1 cellular context compared by ENCODE assay signal in genomic region chr7:65444899-65445823, GRCh38.
TF ChIP-seq lines count a peak whose summit lies in the region.

No MANE protein-coding gene starts in this region.

TF ChIP-seq in HepG2, 621 proteins besides CTCF, POLR2A, EP300 and RAD21 (continued from another document and continues in another):
- TF ChIP-seq, protein P1, sequence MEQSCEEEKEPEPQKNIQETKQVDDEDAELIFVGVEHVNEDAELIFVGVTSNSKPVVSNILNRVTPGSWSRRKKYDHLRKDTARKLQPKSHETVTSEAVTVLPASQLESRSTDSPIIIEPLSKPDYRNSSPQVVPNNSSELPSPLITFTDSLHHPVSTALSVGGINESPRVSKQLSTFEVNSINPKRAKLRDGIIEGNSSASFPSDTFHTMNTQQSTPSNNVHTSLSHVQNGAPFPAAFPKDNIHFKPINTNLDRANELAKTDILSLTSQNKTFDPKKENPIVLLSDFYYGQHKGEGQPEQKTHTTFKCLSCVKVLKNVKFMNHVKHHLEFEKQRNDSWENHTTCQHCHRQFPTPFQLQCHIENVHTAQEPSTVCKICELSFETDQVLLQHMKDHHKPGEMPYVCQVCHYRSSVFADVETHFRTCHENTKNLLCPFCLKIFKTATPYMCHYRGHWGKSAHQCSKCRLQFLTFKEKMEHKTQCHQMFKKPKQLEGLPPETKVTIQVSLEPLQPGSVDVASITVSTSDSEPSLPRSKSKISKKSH (CRISPR knock-in tag; IDR thresholded peaks at IDR 0.05; ENCODE audit: borderline replicate concordance): no peak
- TF ChIP-seq ZNF878 (CRISPR knock-in tag; IDR thresholded peaks at IDR 0.05) (peak; percentile 50; the same call in 1 of the 2 replicates), ZNF468 (CRISPR knock-in tag; IDR thresholded peaks at IDR 0.05) (no peak), SOX6 (IDR thresholded peaks at IDR 0.05) (no peak), SOX6 (CRISPR knock-in tag; IDR thresholded peaks at IDR 0.05) (peak; percentile 96), ZNF552 (CRISPR knock-in tag; IDR thresholded peaks at IDR 0.05; ENCODE audit: borderline replicate concordance) (no peak), RAD51 (IDR thresholded peaks at IDR 0.05; ENCODE audit: borderline replicate concordance) (no peak), ZFP41 (CRISPR knock-in tag; IDR thresholded peaks at IDR 0.05; ENCODE audit: borderline replicate concordance) (no peak), ZNF629 (CRISPR knock-in tag; conservative IDR thresholded peaks at IDR 0.05) (no peak), NR2F6 (IDR thresholded peaks at IDR 0.05) (peak; percentile 90), NR2F6 (CRISPR knock-in tag; IDR thresholded peaks at IDR 0.05) (peak; percentile 90), DNMT3B (CRISPR knock-in tag; conservative IDR thresholded peaks at IDR 0.05) (0 out of 2 replicates have a peak, but pooled peaks have one; percentile 29), MLLT10 (CRISPR knock-in tag; IDR thresholded peaks at IDR 0.05) (no peak), TOPORS (CRISPR knock-in tag; IDR thresholded peaks at IDR 0.05) (no peak), POGZ (CRISPR knock-in tag; IDR thresholded peaks at IDR 0.05) (peak; percentile 93), ZNF773 (CRISPR knock-in tag; IDR thresholded peaks at IDR 0.05; ENCODE audit: borderline replicate concordance) (no peak), ELF1 (CRISPR knock-in tag; IDR thresholded peaks at IDR 0.05) (no peak), ATF1 (CRISPR knock-in tag; IDR thresholded peaks at IDR 0.05) (peak; percentile 43; the same call in 1 of the 2 replicates), SKI (IDR thresholded peaks at IDR 0.05; ENCODE audit: partially characterized antibody) (peak; percentile 58), CAMTA2 (CRISPR knock-in tag; IDR thresholded peaks at IDR 0.05; ENCODE audit: borderline replicate concordance) (no peak), ZNF574 (CRISPR knock-in tag; IDR thresholded peaks at IDR 0.05) (0 out of 2 replicates have a peak, but pooled peaks have one; percentile 40), NFE2L2 (IDR thresholded peaks at IDR 0.05; ENCODE audit: low read length) (peak; percentile 51; the same call in 1 of the 2 replicates), ELF3 (CRISPR knock-in tag; IDR thresholded peaks at IDR 0.05) (peak; percentile 88), ZNF335 (CRISPR knock-in tag; IDR thresholded peaks at IDR 0.05) (no peak; the same call in 1 of the 2 replicates), DNMT1 (CRISPR knock-in tag; IDR thresholded peaks at IDR 0.05) (no peak), STAG1 (CRISPR knock-in tag; IDR thresholded peaks at IDR 0.05) (peak; percentile 30), ZNF256 (CRISPR knock-in tag; conservative IDR thresholded peaks at IDR 0.05) (no peak), ZNF7 (CRISPR knock-in tag; IDR thresholded peaks at IDR 0.05) (no peak), NR2F2 (IDR thresholded peaks at IDR 0.05; ENCODE audit: borderline replicate concordance, low read depth) (peak; percentile 89), ZKSCAN8 (CRISPR knock-in tag; IDR thresholded peaks at IDR 0.05; ENCODE audit: borderline replicate concordance) (peak; percentile 84; the same call in 1 of the 2 replicates), CBX5 (CRISPR knock-in tag; IDR thresholded peaks at IDR 0.05; ENCODE audit: borderline replicate concordance) (peak; percentile 65; the same call in 1 of the 2 replicates), NKX3-1 (CRISPR knock-in tag; IDR thresholded peaks at IDR 0.05) (0 out of 2 replicates have a peak, but pooled peaks have one; percentile 56), ZNF83 (CRISPR knock-in tag; IDR thresholded peaks at IDR 0.05; ENCODE audit: borderline replicate concordance) (no peak), AKAP8 (CRISPR knock-in tag; IDR thresholded peaks at IDR 0.05) (peak; percentile 69; the same call in 1 of the 2 replicates), IRF2 (CRISPR knock-in tag; IDR thresholded peaks at IDR 0.05) (peak; percentile 85), ZNF616 (CRISPR knock-in tag; IDR thresholded peaks at IDR 0.05; ENCODE audit: low read depth) (no peak), EZH2 (conservative IDR thresholded peaks at IDR 0.05; ENCODE audit: low read depth, low read length) (no peak), TP53 (CRISPR knock-in tag; conservative IDR thresholded peaks at IDR 0.05) (no peak; the same call in 1 of the 2 replicates), ZBTB43 (CRISPR knock-in tag; conservative IDR thresholded peaks at IDR 0.05) (no peak), NFAT5 (CRISPR knock-in tag; IDR thresholded peaks at IDR 0.05) (no peak), TBP (CRISPR knock-in tag; IDR thresholded peaks at IDR 0.05) (no peak), SIN3A (IDR thresholded peaks at IDR 0.05; ENCODE audit: borderline replicate concordance, low read depth, low read length) (no peak)
- TF ChIP-seq, protein P2, sequence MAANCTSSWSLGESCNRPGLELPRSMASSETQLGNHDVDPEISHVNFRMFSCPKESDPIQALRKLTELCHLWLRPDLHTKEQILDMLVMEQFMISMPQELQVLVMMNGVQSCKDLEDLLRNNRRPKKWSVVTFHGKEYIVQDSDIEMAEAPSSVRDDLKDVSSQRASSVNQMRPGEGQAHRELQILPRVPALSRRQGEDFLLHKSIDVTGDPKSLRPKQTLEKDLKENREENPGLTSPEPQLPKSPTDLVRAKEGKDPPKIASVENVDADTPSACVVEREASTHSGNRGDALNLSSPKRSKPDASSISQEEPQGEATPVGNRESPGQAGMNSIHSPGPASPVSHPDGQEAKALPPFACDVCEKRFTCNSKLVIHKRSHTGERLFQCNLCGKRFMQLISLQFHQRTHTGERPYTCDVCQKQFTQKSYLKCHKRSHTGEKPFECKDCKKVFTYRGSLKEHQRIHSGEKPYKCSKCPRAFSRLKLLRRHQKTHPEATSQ (CRISPR knock-in tag; IDR thresholded peaks at IDR 0.05; ENCODE audit: borderline replicate concordance): peak; percentile 91; the same call in 1 of the 2 replicates
- TF ChIP-seq, protein P3, sequence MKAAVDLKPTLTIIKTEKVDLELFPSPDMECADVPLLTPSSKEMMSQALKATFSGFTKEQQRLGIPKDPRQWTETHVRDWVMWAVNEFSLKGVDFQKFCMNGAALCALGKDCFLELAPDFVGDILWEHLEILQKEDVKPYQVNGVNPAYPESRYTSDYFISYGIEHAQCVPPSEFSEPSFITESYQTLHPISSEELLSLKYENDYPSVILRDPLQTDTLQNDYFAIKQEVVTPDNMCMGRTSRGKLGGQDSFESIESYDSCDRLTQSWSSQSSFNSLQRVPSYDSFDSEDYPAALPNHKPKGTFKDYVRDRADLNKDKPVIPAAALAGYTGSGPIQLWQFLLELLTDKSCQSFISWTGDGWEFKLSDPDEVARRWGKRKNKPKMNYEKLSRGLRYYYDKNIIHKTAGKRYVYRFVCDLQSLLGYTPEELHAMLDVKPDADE (CRISPR knock-in tag; IDR thresholded peaks at IDR 0.05): no peak
- TF ChIP-seq, protein P4, sequence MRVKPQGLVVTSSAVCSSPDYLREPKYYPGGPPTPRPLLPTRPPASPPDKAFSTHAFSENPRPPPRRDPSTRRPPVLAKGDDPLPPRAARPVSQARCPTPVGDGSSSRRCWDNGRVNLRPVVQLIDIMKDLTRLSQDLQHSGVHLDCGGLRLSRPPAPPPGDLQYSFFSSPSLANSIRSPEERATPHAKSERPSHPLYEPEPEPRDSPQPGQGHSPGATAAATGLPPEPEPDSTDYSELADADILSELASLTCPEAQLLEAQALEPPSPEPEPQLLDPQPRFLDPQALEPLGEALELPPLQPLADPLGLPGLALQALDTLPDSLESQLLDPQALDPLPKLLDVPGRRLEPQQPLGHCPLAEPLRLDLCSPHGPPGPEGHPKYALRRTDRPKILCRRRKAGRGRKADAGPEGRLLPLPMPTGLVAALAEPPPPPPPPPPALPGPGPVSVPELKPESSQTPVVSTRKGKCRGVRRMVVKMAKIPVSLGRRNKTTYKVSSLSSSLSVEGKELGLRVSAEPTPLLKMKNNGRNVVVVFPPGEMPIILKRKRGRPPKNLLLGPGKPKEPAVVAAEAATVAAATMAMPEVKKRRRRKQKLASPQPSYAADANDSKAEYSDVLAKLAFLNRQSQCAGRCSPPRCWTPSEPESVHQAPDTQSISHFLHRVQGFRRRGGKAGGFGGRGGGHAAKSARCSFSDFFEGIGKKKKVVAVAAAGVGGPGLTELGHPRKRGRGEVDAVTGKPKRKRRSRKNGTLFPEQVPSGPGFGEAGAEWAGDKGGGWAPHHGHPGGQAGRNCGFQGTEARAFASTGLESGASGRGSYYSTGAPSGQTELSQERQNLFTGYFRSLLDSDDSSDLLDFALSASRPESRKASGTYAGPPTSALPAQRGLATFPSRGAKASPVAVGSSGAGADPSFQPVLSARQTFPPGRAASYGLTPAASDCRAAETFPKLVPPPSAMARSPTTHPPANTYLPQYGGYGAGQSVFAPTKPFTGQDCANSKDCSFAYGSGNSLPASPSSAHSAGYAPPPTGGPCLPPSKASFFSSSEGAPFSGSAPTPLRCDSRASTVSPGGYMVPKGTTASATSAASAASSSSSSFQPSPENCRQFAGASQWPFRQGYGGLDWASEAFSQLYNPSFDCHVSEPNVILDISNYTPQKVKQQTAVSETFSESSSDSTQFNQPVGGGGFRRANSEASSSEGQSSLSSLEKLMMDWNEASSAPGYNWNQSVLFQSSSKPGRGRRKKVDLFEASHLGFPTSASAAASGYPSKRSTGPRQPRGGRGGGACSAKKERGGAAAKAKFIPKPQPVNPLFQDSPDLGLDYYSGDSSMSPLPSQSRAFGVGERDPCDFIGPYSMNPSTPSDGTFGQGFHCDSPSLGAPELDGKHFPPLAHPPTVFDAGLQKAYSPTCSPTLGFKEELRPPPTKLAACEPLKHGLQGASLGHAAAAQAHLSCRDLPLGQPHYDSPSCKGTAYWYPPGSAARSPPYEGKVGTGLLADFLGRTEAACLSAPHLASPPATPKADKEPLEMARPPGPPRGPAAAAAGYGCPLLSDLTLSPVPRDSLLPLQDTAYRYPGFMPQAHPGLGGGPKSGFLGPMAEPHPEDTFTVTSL (CRISPR knock-in tag; IDR thresholded peaks at IDR 0.05; ENCODE audit: borderline replicate concordance): peak; percentile 99
